ENCODE assay signal across 10 cellular contexts in genomic region chr16:2518823-2519710, GRCh38. TPM values are rescaled to one million over a fixed set of nuclear protein-coding genes. Genes with fewer than 3 reads are reported as not detected.
DNase-seq lines count a peak whose midpoint lies in the region; ATAC-seq and TF ChIP-seq lines count a peak whose summit lies in the region.
"Had no signal": no experiment of that assay in that cellular context is flagged by ENCODE, and none has a peak within 500 bp of the region (broad histone marks: within the 10 kb centered on the region; RNA-seq: fewer than 3 reads in every experiment).

No MANE protein-coding gene starts in this region.

- DNase-seq in H7 (peak; percentile 78), posterior vena cava (ENCODE audit: low spot score) (no peak), omental fat pad (ENCODE audit: low spot score) (no peak)
- no peak for DNase-seq in activated naive CD8-positive, alpha-beta T cell treated with anti-CD3 and anti-CD28 coated beads, Interleukin-2, amount 10 ng/mL, durations not matched to agents 7 days and 5 days
- DNase-seq: activated CD8-positive, alpha-beta memory T cell treated with anti-CD3 and anti-CD28 coated beads for 24 hours had no signal

- H3K36me3 ChIP-seq in H7 (replicated peaks; ENCODE audit: control insufficient read depth, insufficient read depth, low read length): peaks cover 2% of the 10 kb centered on the region; the same call in 1 of the 2 replicates

- peaks cover 12% of the 10 kb centered on the region for H3K36me3 Mint-ChIP-seq in activated naive CD8-positive, alpha-beta T cell treated with anti-CD3 and anti-CD28 coated beads, Interleukin-2, amount 10 ng/mL, durations not matched to agents 7 days and 5 days
- peaks cover 38% of the 10 kb centered on the region for H3K36me3 Mint-ChIP-seq in stimulated activated memory B cell treated with anti-CD40 and anti-IgM and Interleukin-4, amounts not matched to agents 10 μg/mL and 1 μg/mL and 100 μg/mL, for 72 hours

- POLR2A ChIA-PET in activated naive CD8-positive, alpha-beta T cell treated with anti-CD3 and anti-CD28 coated beads, Interleukin-2, amount 10 ng/mL, durations not matched to agents 7 days and 5 days (lab: Charles Lee): interaction anchor here (0.6 to 3.3 kb wide), 6 partner anchors 13 to 179 kb away, joined by 3 to 69 read pairs (median 6); partner anchors contain the start of genes ABCA3, CCNF, CEMP1 and PDPK1

- H3K27me3 ChIP-seq in H7 (ENCODE audit: control insufficient read depth, insufficient read depth, low read length) (no peaks in the 10 kb centered on the region), layer of hippocampus (ENCODE audit: control insufficient read depth, insufficient read depth, low read length) (no peaks in the 10 kb centered on the region)

- no peak for TF ChIP-seq CTCF in omental fat pad (IDR thresholded peaks at IDR 0.05)

- H3K27me3 Mint-ChIP-seq in activated naive CD8-positive, alpha-beta T cell treated with anti-CD3 and anti-CD28 coated beads, Interleukin-2, amount 10 ng/mL, durations not matched to agents 7 days and 5 days: no peaks in the 10 kb centered on the region
- no peaks in the 10 kb centered on the region for H3K27me3 Mint-ChIP-seq in stimulated activated memory B cell treated with anti-CD40 and anti-IgM and Interleukin-4, amounts not matched to agents 10 μg/mL and 1 μg/mL and 100 μg/mL, for 72 hours

- H3K27ac Mint-ChIP-seq in activated naive CD8-positive, alpha-beta T cell treated with anti-CD3 and anti-CD28 coated beads, Interleukin-2, amount 10 ng/mL, durations not matched to agents 7 days and 5 days: peak overlapping the region; percentile 93
- peak overlapping the region; percentile 86 for H3K27ac Mint-ChIP-seq in stimulated activated memory B cell treated with anti-CD40 and anti-IgM and Interleukin-4, amounts not matched to agents 10 μg/mL and 1 μg/mL and 100 μg/mL, for 72 hours

- ATAC-seq in activated naive CD8-positive, alpha-beta T cell treated with anti-CD3 and anti-CD28 coated beads, Interleukin-2, amount 10 ng/mL, durations not matched to agents 7 days and 5 days (ENCODE audit: low read depth): no peak
- no peak for ATAC-seq in stimulated activated memory B cell treated with anti-CD40 and anti-IgM and Interleukin-4, amounts not matched to agents 10 μg/mL and 1 μg/mL and 100 μg/mL, for 72 hours
- ATAC-seq in HG03442 (IDR thresholded peaks at IDR 0.05; ENCODE audit: unreplicated experiment) (no peak), HG02970 (IDR thresholded peaks at IDR 0.05; ENCODE audit: low FRiP score, unreplicated experiment) (no peak), omental fat pad (ENCODE audit: low FRiP score) (no peak)

- H3K4me3 Mint-ChIP-seq in activated naive CD8-positive, alpha-beta T cell treated with anti-CD3 and anti-CD28 coated beads, Interleukin-2, amount 10 ng/mL, durations not matched to agents 7 days and 5 days: peak overlapping the region; percentile 82
- peak overlapping the region; percentile 75 for H3K4me3 Mint-ChIP-seq in stimulated activated memory B cell treated with anti-CD40 and anti-IgM and Interleukin-4, amounts not matched to agents 10 μg/mL and 1 μg/mL and 100 μg/mL, for 72 hours

- H3K4me3 ChIP-seq in H7 (ENCODE audit: insufficient read depth, low read depth, low read length): no peak overlapping the region

- H3K9me3 Mint-ChIP-seq in activated naive CD8-positive, alpha-beta T cell treated with anti-CD3 and anti-CD28 coated beads, Interleukin-2, amount 10 ng/mL, durations not matched to agents 7 days and 5 days: no peaks in the 10 kb centered on the region
- no peaks in the 10 kb centered on the region for H3K9me3 Mint-ChIP-seq in stimulated activated memory B cell treated with anti-CD40 and anti-IgM and Interleukin-4, amounts not matched to agents 10 μg/mL and 1 μg/mL and 100 μg/mL, for 72 hours

- intact Hi-C loops in posterior vena cava (cut with DNase I): no loop called here

- peaks cover 37% of the 10 kb centered on the region for H3K4me1 Mint-ChIP-seq in activated naive CD8-positive, alpha-beta T cell treated with anti-CD3 and anti-CD28 coated beads, Interleukin-2, amount 10 ng/mL, durations not matched to agents 7 days and 5 days
- peaks cover 76% of the 10 kb centered on the region for H3K4me1 Mint-ChIP-seq in stimulated activated memory B cell treated with anti-CD40 and anti-IgM and Interleukin-4, amounts not matched to agents 10 μg/mL and 1 μg/mL and 100 μg/mL, for 72 hours

- H3K27ac ChIP-seq in layer of hippocampus (ENCODE audit: low read depth, low read length): peak overlapping the region; percentile 73

RNA-seq across cellular contexts. Expression of gene AMDHD2, which starts 1.1 kb away (rescaled TPM):
- total RNA-seq in H7 (2014; rRNA removed; shearing (Covaris generic)): 50.5 and 62.3 TPM in 2 replicates
- 10 to 100 TPM; 74.0 to 75.4 TPM for total RNA-seq in activated naive CD8-positive, alpha-beta T cell treated with anti-CD3 and anti-CD28 coated beads, Interleukin-2, amount 10 ng/mL, durations not matched to agents 7 days and 5 days
- total RNA-seq in posterior vena cava (10 to 100 TPM; 25.5 to 34.3 TPM), omental fat pad (10 to 100 TPM; 26.7 to 35.9 (median 30.7) TPM)

RNA-seq across cellular contexts. Expression of gene ATP6V0C, which starts 5.3 kb away (rescaled TPM):
- total RNA-seq in H7 (2014; rRNA removed; shearing (Covaris generic)): 40.5 and 56.4 TPM in 2 replicates
- total RNA-seq in activated naive CD8-positive, alpha-beta T cell treated with anti-CD3 and anti-CD28 coated beads, Interleukin-2, amount 10 ng/mL, durations not matched to agents 7 days and 5 days: 100 to 1,000 TPM; 117 to 122 TPM
- total RNA-seq in posterior vena cava (100 to 1,000 TPM; 107 to 133 TPM), omental fat pad (100 to 1,000 TPM in 1 of 4 donors, 10 to 100 TPM in 3; 43.5 to 113 (median 67.9) TPM)

RNA-seq across cellular contexts. Expression of gene CEMP1, which starts 12.1 kb away (rescaled TPM):
- total RNA-seq in H7 (2014; rRNA removed; shearing (Covaris generic)): not detected in 2 replicates
- 1 to 10 TPM in 1 of 2 experiments, under 1 TPM in 1; 0.80 to 1.1 TPM for total RNA-seq in activated naive CD8-positive, alpha-beta T cell treated with anti-CD3 and anti-CD28 coated beads, Interleukin-2, amount 10 ng/mL, durations not matched to agents 7 days and 5 days
- total RNA-seq in posterior vena cava (not detected), omental fat pad (not detected)
- total RNA-seq: glomerular endothelial cell had no signal

RNA-seq across cellular contexts. Expression of gene PDPK1, which starts 18.8 kb away (rescaled TPM):
- total RNA-seq in H7 (2014; rRNA removed; shearing (Covaris generic)): 11.4 and 21.7 TPM in 2 replicates
- 10 to 100 TPM; 50.6 to 55.1 TPM for total RNA-seq in activated naive CD8-positive, alpha-beta T cell treated with anti-CD3 and anti-CD28 coated beads, Interleukin-2, amount 10 ng/mL, durations not matched to agents 7 days and 5 days
- total RNA-seq in posterior vena cava (10 to 100 TPM; 36.8 to 40.1 TPM), omental fat pad (10 to 100 TPM; 22.2 to 34.5 (median 25.6) TPM)

RNA-seq across cellular contexts. Expression of gene TBC1D24, which starts 44.1 kb away (rescaled TPM):
- 12.3 and 13.5 TPM in 2 replicates for total RNA-seq in H7 (2014; rRNA removed; shearing (Covaris generic))
- total RNA-seq in activated naive CD8-positive, alpha-beta T cell treated with anti-CD3 and anti-CD28 coated beads, Interleukin-2, amount 10 ng/mL, durations not matched to agents 7 days and 5 days: 10 to 100 TPM; 16.5 to 17.9 TPM
- total RNA-seq in posterior vena cava: 10 to 100 TPM; 11.4 to 13.3 TPM
- 10 to 100 TPM; 10.4 to 19.4 (median 13.0) TPM for total RNA-seq in omental fat pad
